Comparison of ENCODE assay signal across 26 cellular contexts in genomic region chr13:112343591-112343990, GRCh38. TPM values are rescaled to one million over a fixed set of nuclear protein-coding genes. Genes with fewer than 3 reads are reported as not detected.
"Had no signal": no experiment of that assay in that cellular context is flagged by ENCODE, and none has a peak within 500 bp of the region (broad histone marks: within the 10 kb centered on the region; RNA-seq: fewer than 3 reads in every experiment).

No MANE protein-coding gene starts in this region.

- ATAC-seq: esophagus mucosa, heart right ventricle, left lung, lower lobe of right lung had no signal

- H3K36me3 ChIP-seq: heart right ventricle, left lung, lower lobe of right lung, neutrophil, right atrium auricular region, sigmoid colon, tibial artery had no signal

- H3K9me3 ChIP-seq: lower lobe of right lung, neutrophil, sigmoid colon, tibial artery had no signal

- H3K4me3 ChIP-seq: coronary artery, heart right ventricle, left lung, lower lobe of right lung, right atrium auricular region, sigmoid colon, skin epidermis, tibial artery had no signal

- DNase-seq: caudate nucleus; effector CD8-positive, alpha-beta T cell; heart right ventricle; hypothalamus; left lung; lower lobe of right lung; midbrain; sigmoid colon; stimulated activated CD4-positive, alpha-beta T cell treated with anti-CD3 and anti-CD28 coated beads, Interleukin-12 subunit alpha, Interleukin-12 subunit beta, amount 100 ng/mL, for 4 hours; stimulated activated naive CD4-positive, alpha-beta T cell had no signal

- FAIRE-seq: endometrium, frontal cortex, islet of Langerhans had no signal

- H3K27ac ChIP-seq: coronary artery, heart right ventricle, left lung, lower lobe of right lung, neutrophil, right atrium auricular region, sigmoid colon, skin epidermis, tibial artery had no signal

- H3K4me1 ChIP-seq: heart right ventricle, left lung, lower lobe of right lung, right atrium auricular region, sigmoid colon, tibial artery had no signal

RNA-seq across cellular contexts. Expression of gene SPACA7, which starts 32.6 kb away (rescaled TPM):
- total RNA-seq: cerebellum; dermis microvascular lymphatic vessel endothelial cell; esophagus mucosa; fibroblast of lung; frontal cortex; heart right ventricle; left lung; lower lobe of right lung; natural killer cell treated with Interleukin-12 subunit alpha and Interleukin-12 subunit beta and Interleukin-15 and Interleukin-18, amount 100 ng/mL, for 72 hours; osteoblast; right atrium auricular region; sigmoid colon; temporal lobe; urinary bladder had no signal
- polyA plus RNA-seq: fibroblast of lung, heart right ventricle, sigmoid colon, urinary bladder had no signal
